In genomic region chr2:186349508-186349907, GRCh38 we compare ENCODE assay signal across 9 cellular contexts.
DNase-seq lines count a peak whose midpoint lies in the region; ATAC-seq and TF ChIP-seq lines count a peak whose summit lies in the region.
"Had no signal": no experiment of that assay in that cellular context is flagged by ENCODE, and none has a peak within 500 bp of the region (broad histone marks: within the 10 kb centered on the region; RNA-seq: fewer than 3 reads in every experiment).

No MANE protein-coding gene starts in this region.

- peak; percentile 77 for ATAC-seq in GM18519 (IDR thresholded peaks at IDR 0.05; ENCODE audit: low FRiP score, unreplicated experiment)
- ATAC-seq in HG03066 (IDR thresholded peaks at IDR 0.05; ENCODE audit: low read depth, unreplicated experiment): peak; percentile 51
- peak; percentile 79 for ATAC-seq in left colon
- ATAC-seq in naive thymus-derived CD4-positive, alpha-beta T cell: no peak
- ATAC-seq in T-cell (replicated peaks in 1 of 4): no peak
- ATAC-seq: gastroesophageal sphincter had no signal

- no peak overlapping the region for H3K4me3 Mint-ChIP-seq in naive thymus-derived CD4-positive, alpha-beta T cell
- H3K4me3 Mint-ChIP-seq in T-cell: no peak overlapping the region

- H3K4me1 Mint-ChIP-seq in naive thymus-derived CD4-positive, alpha-beta T cell: peaks cover 0 to 4% (median 0%) of the 10 kb centered on the region in 7 donors
- peaks cover 0 to 3% (median 0%) of the 10 kb centered on the region in 3 donors for H3K4me1 Mint-ChIP-seq in T-cell

- DNase-seq in RWPE1 (ENCODE audit: low spot score) (peak; percentile 53), left colon (no peak), lower leg skin (ENCODE audit: low spot score in 2 of 2) (no peak), T-cell (no peak)
- DNase-seq in naive thymus-derived CD4-positive, alpha-beta T cell: no peak
- DNase-seq in stimulated activated CD4-positive, alpha-beta T cell treated with anti-CD3 and anti-CD28 coated beads, Interleukin-1b, Interleukin-23, amount 100 ng/mL, for 48 hours: no peak

- no peaks in the 10 kb centered on the region for H3K27me3 Mint-ChIP-seq in naive thymus-derived CD4-positive, alpha-beta T cell
- H3K27me3 Mint-ChIP-seq in T-cell: no peaks in the 10 kb centered on the region

- H3K36me3 Mint-ChIP-seq in naive thymus-derived CD4-positive, alpha-beta T cell: peaks cover 0 to 34% (median 30%) of the 10 kb centered on the region in 5 donors
- peaks cover 25% of the 10 kb centered on the region for H3K36me3 Mint-ChIP-seq in T-cell

- 7 to 13% methylated on average over 2 of the region's 2 CpGs for WGBS in lower leg skin, 2 donors

- CTCF ChIA-PET in RWPE1 (lab: Yijun Ruan, JAX) (interaction anchor here (1.0 kb wide), 1 partner anchor 292 kb away, joined by 3 read pairs; no protein-coding TSS in a partner anchor), T-cell (lab: Charles Lee) (no interaction called here)
- CTCF ChIA-PET in naive thymus-derived CD4-positive, alpha-beta T cell (lab: Charles Lee): no interaction called here

- H3K36me3 ChIP-seq in naive thymus-derived CD4-positive, alpha-beta T cell (ENCODE audit: control insufficient read depth in 2 of 3, insufficient read depth in 3 of 3, low read length in 3 of 3): no peaks in the 10 kb centered on the region
- H3K36me3 ChIP-seq: gastroesophageal sphincter had no signal

- H3K27ac Mint-ChIP-seq in naive thymus-derived CD4-positive, alpha-beta T cell: no peak overlapping the region
- H3K27ac Mint-ChIP-seq in T-cell: no peak overlapping the region

- no peak for TF ChIP-seq POLR2A in lower leg skin (IDR thresholded peaks at IDR 0.05)

- TF ChIP-seq CTCF in RWPE1 (conservative IDR thresholded peaks at IDR 0.05; ENCODE audit: low read depth) (no peak), lower leg skin (IDR thresholded peaks at IDR 0.05) (no peak)

- POLR2A ChIA-PET in RWPE1 (lab: Yijun Ruan, JAX; ENCODE audit: low non-redundant PET): no interaction called here
- POLR2A ChIA-PET in naive thymus-derived CD4-positive, alpha-beta T cell (lab: Charles Lee): no interaction called here
- POLR2A ChIA-PET in T-cell (lab: Charles Lee): no interaction called here

- H3K4me1 ChIP-seq in naive thymus-derived CD4-positive, alpha-beta T cell (ENCODE audit: control insufficient read depth in 2 of 2, insufficient read depth in 2 of 2, low read length in 2 of 2): no peaks in the 10 kb centered on the region

- H3K9me3 ChIP-seq in naive thymus-derived CD4-positive, alpha-beta T cell (ENCODE audit: control insufficient read depth in 2 of 3, low read length in 3 of 3): peaks cover 0 to 11% (median 0%) of the 10 kb centered on the region in 3 experiments

- no peaks in the 10 kb centered on the region for H3K27me3 ChIP-seq in naive thymus-derived CD4-positive, alpha-beta T cell (ENCODE audit: control insufficient read depth in 2 of 2, insufficient read depth in 2 of 2, low read length in 2 of 2)
- H3K27me3 ChIP-seq: gastroesophageal sphincter had no signal

- intact Hi-C loops in left colon (cut with DNase I, micrococcal nuclease) (no loop called here), lower leg skin (cut with DNase I; ENCODE audit: low total_unique reads) (no loop called here)
- intact Hi-C loops in naive thymus-derived CD4-positive, alpha-beta T cell (cut with micrococcal nuclease): no loop called here

- no peak overlapping the region for H3K27ac ChIP-seq in RWPE1
- no peak overlapping the region for H3K27ac ChIP-seq in naive thymus-derived CD4-positive, alpha-beta T cell (ENCODE audit: low read depth, low read length)
- H3K27ac ChIP-seq: gastroesophageal sphincter had no signal

- no peak overlapping the region for H3K4me3 ChIP-seq in lower leg skin (ENCODE audit: low read depth, poor library complexity, severe bottlenecking)
- no peak overlapping the region for H3K4me3 ChIP-seq in naive thymus-derived CD4-positive, alpha-beta T cell (ENCODE audit: low read length)
- H3K4me3 ChIP-seq: gastroesophageal sphincter had no signal

- H3K9me3 Mint-ChIP-seq in naive thymus-derived CD4-positive, alpha-beta T cell: peaks cover 5 to 30% (median 19%) of the 10 kb centered on the region in 11 donors
- H3K9me3 Mint-ChIP-seq in T-cell: peaks cover 9 to 18% (median 18%) of the 10 kb centered on the region in 3 donors

Comparison
In these comparisons a context has a peak if more than half of its experiments do, and no peak if none do; other contexts are left out.
1. ATAC-seq: peak in GM18519 (single experiment), HG03066 (single experiment) and left colon (single experiment); none in naive thymus-derived CD4-positive, alpha-beta T cell (single experiment) and T-cell (0 of 4).